ENCODE assay signal across 10 cellular contexts in genomic region chr11:69912911-69913451, GRCh38.
DNase-seq lines count a peak whose midpoint lies in the region; ATAC-seq, FAIRE-seq and TF ChIP-seq lines count a peak whose summit lies in the region.
"Had no signal": no experiment of that assay in that cellular context is flagged by ENCODE, and none has a peak within 500 bp of the region (broad histone marks: within the 10 kb centered on the region; RNA-seq: fewer than 3 reads in every experiment).

No MANE protein-coding gene starts in this region.

- intact Hi-C loops in activated CD4-positive, alpha-beta T cell treated with anti-CD3 and anti-CD28 coated beads for 36 hours (cut with DNase I, micrococcal nuclease) = loop anchor here in 1 of 2 experiments (1.0 kb wide), 1 partner anchor 227 kb away; no protein-coding TSS in a partner anchor
- intact Hi-C loops in esophagus squamous epithelium (cut with DNase I) = no loop called here

- CTCF ChIA-PET in activated CD4-positive, alpha-beta T cell treated with anti-CD3 and anti-CD28 coated beads for 36 hours (lab: Charles Lee) = interaction anchor here (0.6 kb wide), 1 partner anchor 806 kb away, joined by 5 read pairs; no protein-coding TSS in a partner anchor

- TF ChIP-seq CTCF in esophagus squamous epithelium (IDR thresholded peaks at IDR 0.05) = peak in 5 of 6 experiments; percentile 26 to 59 (median 30)

- no peak overlapping the region for H3K4me3 Mint-ChIP-seq in activated CD4-positive, alpha-beta T cell treated with anti-CD3 and anti-CD28 coated beads for 36 hours
- H3K4me3 Mint-ChIP-seq: CD8-positive, alpha-beta memory T cell had no signal

- H3K4me1 Mint-ChIP-seq in activated CD4-positive, alpha-beta T cell treated with anti-CD3 and anti-CD28 coated beads for 36 hours = no peaks in the 10 kb centered on the region

- peaks cover 25% of the 10 kb centered on the region for H3K27me3 Mint-ChIP-seq in activated CD4-positive, alpha-beta T cell treated with anti-CD3 and anti-CD28 coated beads for 36 hours

- no peak for FAIRE-seq in GM12891 (lab: Jason Lieb, UNC)

- H3K36me3 Mint-ChIP-seq in activated CD4-positive, alpha-beta T cell treated with anti-CD3 and anti-CD28 coated beads for 36 hours (ENCODE audit: low read depth) = no peaks in the 10 kb centered on the region
- H3K36me3 Mint-ChIP-seq: CD8-positive, alpha-beta memory T cell had no signal

- no peaks in the 10 kb centered on the region for H3K9me3 ChIP-seq in esophagus squamous epithelium

- peak; percentile 55 for DNase-seq in activated CD4-positive, alpha-beta T cell treated with anti-CD3 and anti-CD28 coated beads for 36 hours
- no peak for DNase-seq in activated CD4-positive, alpha-beta T cell treated with anti-CD3 and anti-CD28 coated beads for 1 hour
- DNase-seq in OCI-M1 (lab: John Stamatoyannopoulos, UW) = peak; percentile 76
- DNase-seq in esophagus squamous epithelium (lab: John Stamatoyannopoulos, UW) = no peak
- DNase-seq in stimulated activated naive CD8-positive, alpha-beta T cell treated with anti-CD3 and anti-CD28 coated beads, Interleukin-15, Interleukin-2, amounts not matched to agents 100 U/mL and 50 U/mL, for 24 hours = peak; percentile 16
- DNase-seq in NCI-H526 treated with DMSO at 0.1 percent for 48 hours (lab: John Stamatoyannopoulos, UW) = no peak
- DNase-seq in GM12891 (ENCODE audit: insufficient read length, low spot score) = no peak
- DNase-seq in stimulated activated CD4-positive, alpha-beta T cell treated with anti-CD3 and anti-CD28 coated beads, Interleukin-4, amount 100 ng/mL, for 24 hours = no peak

- TF ChIP-seq POLR2A in esophagus squamous epithelium (IDR thresholded peaks at IDR 0.05) (no peak), GM12891 (IDR thresholded peaks at IDR 0.05; ENCODE audit: low read depth, low read length) (no peak)

- no peaks in the 10 kb centered on the region for H3K36me3 ChIP-seq in esophagus squamous epithelium
- H3K36me3 ChIP-seq: SJSA1 had no signal

- H3K4me3 ChIP-seq in esophagus squamous epithelium = no peak overlapping the region
- H3K4me3 ChIP-seq: SJSA1 had no signal

- peaks cover 0 to 22% (median 12%) of the 10 kb centered on the region in 3 donors for H3K4me1 ChIP-seq in esophagus squamous epithelium

- WGBS in esophagus squamous epithelium, 2 donors = 43 to 63% methylated on average over 3 to 8 of the region's 16 CpGs

- H3K27ac ChIP-seq in esophagus squamous epithelium = no peak overlapping the region
- H3K27ac ChIP-seq: SJSA1 had no signal

- POLR2A ChIA-PET in activated CD4-positive, alpha-beta T cell treated with anti-CD3 and anti-CD28 coated beads for 36 hours (lab: Charles Lee) = no interaction called here

- H3K27ac Mint-ChIP-seq in activated CD4-positive, alpha-beta T cell treated with anti-CD3 and anti-CD28 coated beads for 36 hours = no peak overlapping the region
- H3K27ac Mint-ChIP-seq: CD8-positive, alpha-beta memory T cell had no signal

- ATAC-seq in activated CD4-positive, alpha-beta T cell treated with anti-CD3 and anti-CD28 coated beads for 36 hours = peak; percentile 74
- no peak for ATAC-seq in stimulated activated naive CD8-positive, alpha-beta T cell treated with anti-CD3 and anti-CD28 coated beads, Interleukin-15, Interleukin-2, amounts not matched to agents 100 U/mL and 50 U/mL, for 24 hours

- H3K9me3 Mint-ChIP-seq in activated CD4-positive, alpha-beta T cell treated with anti-CD3 and anti-CD28 coated beads for 36 hours (ENCODE audit: low read depth) = no peaks in the 10 kb centered on the region

- peaks cover 0 to 92% (median 0%) of the 10 kb centered on the region in 4 donors for H3K27me3 ChIP-seq in esophagus squamous epithelium

TF ChIP-seq in GM12891, 5 proteins besides CTCF, POLR2A, EP300 and RAD21:
- TF ChIP-seq TAF1 (IDR thresholded peaks at IDR 0.05; ENCODE audit: low read depth, low read length) = no peak
- TF ChIP-seq POU2F2 (IDR thresholded peaks at IDR 0.05; ENCODE audit: low read depth, low read length) = no peak
- TF ChIP-seq PAX5 (IDR thresholded peaks at IDR 0.05; ENCODE audit: insufficient read depth, low read length, severe bottlenecking) = no peak
- TF ChIP-seq SPI1 (IDR thresholded peaks at IDR 0.05; ENCODE audit: low read depth, low read length) = no peak
- no peak for TF ChIP-seq POLR2AphosphoS5 (IDR thresholded peaks at IDR 0.05; ENCODE audit: low read depth, low read length)

Comparison
In these comparisons a context has a peak if more than half of its experiments do, and no peak if none do; other contexts are left out.
1. DNase-seq: peak in activated CD4-positive, alpha-beta T cell treated with anti-CD3 and anti-CD28 coated beads for 36 hours (single experiment), OCI-M1 (single experiment) and stimulated activated naive CD8-positive, alpha-beta T cell treated with anti-CD3 and anti-CD28 coated beads, Interleukin-15, Interleukin-2, amounts not matched to agents 100 U/mL and 50 U/mL, for 24 hours (single experiment); none in activated CD4-positive, alpha-beta T cell treated with anti-CD3 and anti-CD28 coated beads for 1 hour (single experiment), esophagus squamous epithelium (single experiment), NCI-H526 treated with DMSO at 0.1 percent for 48 hours (single experiment), GM12891 (single experiment) and stimulated activated CD4-positive, alpha-beta T cell treated with anti-CD3 and anti-CD28 coated beads, Interleukin-4, amount 100 ng/mL, for 24 hours (single experiment).